8 cellular contexts compared by ENCODE assay signal in genomic region chr14:52314521-52315354, GRCh38. TPM values are rescaled to one million over a fixed set of nuclear protein-coding genes. Genes with fewer than 3 reads are reported as not detected.
DNase-seq lines count a peak whose midpoint lies in the region; ATAC-seq and TF ChIP-seq lines count a peak whose summit lies in the region.

No MANE protein-coding gene starts in this region.

- H3K4me1 ChIP-seq in mammary epithelial cell (ENCODE audit: insufficient read depth, low read length), result peaks cover 26% of the 10 kb centered on the region

- intact Hi-C loops in mammary epithelial cell (cut with micrococcal nuclease), result loop anchor here (5.0 kb wide), 1 partner anchor 143 kb away; no protein-coding TSS in a partner anchor

- CTCF ChIA-PET in mammary epithelial cell (lab: Charles Lee; ENCODE audit: low non-redundant PET), result no interaction called here

- BruUV-seq in mammary epithelial cell (replicated peaks; lab: Mats Ljungman, UMichigan), result no TSS peak

- H3K27ac ChIP-seq in mammary epithelial cell (ENCODE audit: insufficient read depth, low read depth, low read length), result peak overlapping the region; percentile 39

- H3K79me2 ChIP-seq in mammary epithelial cell (ENCODE audit: insufficient read depth, low read length), result no peaks in the 10 kb centered on the region

- dilution Hi-C loops in mammary epithelial cell (cut with HindIII; ENCODE audit: low sequenced_read_pairs), result no loop called here

- no peaks in the 10 kb centered on the region for H3K9me3 ChIP-seq in mammary epithelial cell (replicated peaks; ENCODE audit: insufficient read depth, low read length)

- DNase-seq in COLO668 (lab: John Stamatoyannopoulos, UW; ENCODE audit: unreplicated experiment) (peak; percentile 58), T-helper 22 cell (ENCODE audit: low read depth) (peak; percentile 9), mammary epithelial cell (peak; percentile 33), kidney tubule cell (ENCODE audit: low spot score) (peak; percentile 37)
- peak; percentile 42 for DNase-seq in stimulated activated CD4-positive, alpha-beta T cell treated with anti-CD3 and anti-CD28 coated beads, Interleukin-4, amount 100 ng/mL, for 1 hour

- peak overlapping the region; percentile 96 for H2AFZ ChIP-seq in mammary epithelial cell (ENCODE audit: low read depth, low read length)

- WGBS in mammary epithelial cell (ENCODE audit: low coverage, missing lambda C conversion rate), result 38% methylated on average over 40 of the region's 67 CpGs

- in situ Hi-C loops in mammary epithelial cell (cut with MboI; ENCODE audit: low sequenced_read_pairs in 2 of 2), result loop anchor here in 1 of 2 donors (5.0 kb wide), 1 partner anchor 143 kb away; no protein-coding TSS in a partner anchor

- H3K36me3 ChIP-seq in mammary epithelial cell (ENCODE audit: insufficient read depth, low read length), result no peaks in the 10 kb centered on the region

- no peaks in the 10 kb centered on the region for H3K27me3 ChIP-seq in mammary epithelial cell (ENCODE audit: insufficient read depth, low read length)

- ATAC-seq in HG02623 (IDR thresholded peaks at IDR 0.05; ENCODE audit: unreplicated experiment) (peak; percentile 22), HG03378 (IDR thresholded peaks at IDR 0.05; ENCODE audit: unreplicated experiment) (no peak), GM21367 (IDR thresholded peaks at IDR 0.05; ENCODE audit: unreplicated experiment) (no peak)

- H4K20me1 ChIP-seq in mammary epithelial cell (ENCODE audit: insufficient read depth, low read length), result no peaks in the 10 kb centered on the region

- peak overlapping the region; percentile 99 for H3K4me2 ChIP-seq in mammary epithelial cell (ENCODE audit: insufficient read depth, low read depth, low read length)

- peak overlapping the region; percentile 45 to 65 (median 58) for H3K4me3 ChIP-seq in mammary epithelial cell (replicated peaks in 1 of 3; ENCODE audit: insufficient read depth in 1 of 3, low read depth in 2 of 3, low read length in 3 of 3)

- H3K9ac ChIP-seq in mammary epithelial cell (ENCODE audit: insufficient read depth, low read length), result peak overlapping the region; percentile 56

- no peak for TF ChIP-seq CTCF in mammary epithelial cell (conservative IDR thresholded peaks at IDR 0.05 in 1 of 2, IDR thresholded peaks at IDR 0.05 in 1 of 2; ENCODE audit: extremely low read depth in 1 of 2, insufficient read depth in 1 of 2, low read depth in 1 of 2, low read length in 2 of 2)

RNA-seq across cellular contexts. Expression of gene PTGER2, which starts 0.6 kb away (rescaled TPM):
- 1 to 10 TPM in 1 of 2 donors, under 1 TPM in 1; 0.49 to 2.8 TPM for total RNA-seq in mammary epithelial cell
- 4.2 TPM for polyA plus RNA-seq in mammary epithelial cell
- polyA minus RNA-seq in mammary epithelial cell, result 2.6 TPM

RNA-seq across cellular contexts. Expression of gene PTGDR, which starts 47.2 kb away (rescaled TPM):
- not detected for total RNA-seq in mammary epithelial cell
- not detected for polyA plus RNA-seq in mammary epithelial cell
- polyA minus RNA-seq in mammary epithelial cell, result not detected
